5 cellular contexts compared by ENCODE assay signal in genomic region chr3:76502076-76502475, GRCh38.
"Had no signal": no experiment of that assay in that cellular context is flagged by ENCODE, and none has a peak within 500 bp of the region (broad histone marks: within the 10 kb centered on the region; RNA-seq: fewer than 3 reads in every experiment).

No MANE protein-coding gene starts in this region.

- DNase-seq: GM23248, GOT3, H7, HFFc6, IMR-90 had no signal
